In the genomic region with DNA sequence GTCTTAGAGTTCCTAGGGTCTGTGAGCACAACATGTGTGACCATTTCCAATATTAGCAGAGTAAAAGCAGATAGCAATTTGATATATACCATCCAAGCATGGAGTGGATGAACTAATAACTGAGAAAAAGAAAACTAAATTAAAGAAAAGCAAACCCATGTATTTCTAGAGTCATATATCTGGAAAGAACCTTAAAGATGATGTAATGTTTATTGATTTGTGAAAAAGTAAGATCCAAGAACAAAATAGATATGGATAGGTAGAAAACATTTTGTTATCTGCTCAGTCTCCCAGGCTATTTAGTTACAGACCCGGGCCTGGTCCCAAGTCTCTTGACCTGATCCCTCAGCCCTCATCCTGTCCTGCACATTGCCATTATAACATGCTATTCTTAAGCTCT, we compare ENCODE assay signal across 30 cellular contexts.
"Had no signal": no experiment of that assay in that cellular context is flagged by ENCODE, and none has a peak within 500 bp of the region (broad histone marks: within the 10 kb centered on the region; RNA-seq: fewer than 3 reads in every experiment).

No MANE protein-coding gene starts in this region.

- H3K27me3 ChIP-seq: neural progenitor cell, neutrophil, ovary, pancreas, right atrium auricular region, sigmoid colon, spleen had no signal

- H3K27ac Mint-ChIP-seq: naive thymus-derived CD4-positive, alpha-beta T cell; naive thymus-derived CD8-positive, alpha-beta T cell; natural killer cell; natural killer cell treated with Interleukin-12 subunit alpha and Interleukin-12 subunit beta and Interleukin-15 and Interleukin-18, amount 100 ng/mL, for 72 hours; neural progenitor cell; progenitor cell of endocrine pancreas had no signal

- H3K4me1 ChIP-seq: neural progenitor cell, pancreas, prostate gland, psoas muscle, right atrium auricular region had no signal

- DNase-seq: naive B cell; naive thymus-derived CD4-positive, alpha-beta T cell; naive thymus-derived CD8-positive, alpha-beta T cell; natural killer cell; nephron progenitor cell; nucleus accumbens; occipital lobe; ovary; pancreas; posterior cingulate gyrus; retina; right cardiac atrium; sigmoid colon; small intestine; spleen; stimulated activated CD4-positive, alpha-beta T cell treated with anti-CD3 and anti-CD28 coated beads, Interleukin-12 subunit alpha, Interleukin-12 subunit beta, amount 100 ng/mL, for 4 hours; stimulated activated CD4-positive, alpha-beta T cell treated with anti-CD3 and anti-CD28 coated beads, Interleukin-15, amount 100 ng/mL, for 24 hours; stimulated activated CD4-positive, alpha-beta T cell treated with anti-CD3 and anti-CD28 coated beads, Interleukin-1b, Interleukin-23, amount 100 ng/mL, for 48 hours; stimulated activated CD4-positive, alpha-beta T cell treated with anti-CD3 and anti-CD28 coated beads, Interleukin-2, amount 100 ng/mL, for 24 hours had no signal

- H2AFZ ChIP-seq: neural progenitor cell had no signal

- H3K4me2 ChIP-seq: neural progenitor cell, smooth muscle cell had no signal

- H3K9ac ChIP-seq: neural progenitor cell had no signal

- H3K4me3 ChIP-seq: neural progenitor cell, ovary, pancreas, prostate gland, psoas muscle, right atrium auricular region, sigmoid colon, skin epidermis, smooth muscle cell, spleen had no signal

- ATAC-seq: naive thymus-derived CD4-positive, alpha-beta T cell; naive thymus-derived CD8-positive, alpha-beta T cell; natural killer cell; natural killer cell treated with Interleukin-12 subunit alpha and Interleukin-12 subunit beta and Interleukin-15 and Interleukin-18, amount 100 ng/mL, for 72 hours; pancreas; right cardiac atrium; sciatic nerve had no signal

- FAIRE-seq: pancreas, small intestine had no signal

- H3K27ac ChIP-seq: neural progenitor cell, neutrophil, ovary, pancreas, prostate gland, psoas muscle, right atrium auricular region, sigmoid colon, skin epidermis, spleen had no signal

- H3K27me3 Mint-ChIP-seq: progenitor cell of endocrine pancreas had no signal

- H3K4me1 Mint-ChIP-seq: naive thymus-derived CD8-positive, alpha-beta T cell; natural killer cell; neural progenitor cell had no signal

- H3K9me3 Mint-ChIP-seq: naive B cell; naive thymus-derived CD4-positive, alpha-beta T cell; naive thymus-derived CD8-positive, alpha-beta T cell; natural killer cell; natural killer cell treated with Interleukin-12 subunit alpha and Interleukin-12 subunit beta and Interleukin-15 and Interleukin-18, amount 100 ng/mL, for 72 hours; nephron progenitor cell; neural progenitor cell had no signal

- H3K9me3 ChIP-seq: neutrophil, ovary, pancreas, prostate gland, psoas muscle, right atrium auricular region, sigmoid colon, spleen had no signal

- H3K36me3 ChIP-seq: neural progenitor cell, neutrophil, ovary, pancreas, prostate gland, right atrium auricular region, sigmoid colon, spleen had no signal

- H3K4me3 Mint-ChIP-seq: naive B cell; naive thymus-derived CD4-positive, alpha-beta T cell; naive thymus-derived CD8-positive, alpha-beta T cell; natural killer cell; natural killer cell treated with Interleukin-12 subunit alpha and Interleukin-12 subunit beta and Interleukin-15 and Interleukin-18, amount 100 ng/mL, for 72 hours; nephron progenitor cell; neural crest cell; neural progenitor cell had no signal

- H3K36me3 Mint-ChIP-seq: naive B cell; naive thymus-derived CD4-positive, alpha-beta T cell; naive thymus-derived CD8-positive, alpha-beta T cell; natural killer cell; natural killer cell treated with Interleukin-12 subunit alpha and Interleukin-12 subunit beta and Interleukin-15 and Interleukin-18, amount 100 ng/mL, for 72 hours; neural progenitor cell had no signal
